Comparison of ENCODE assay signal across 8 cellular contexts in genomic region chr7:100866721-100867039, GRCh38. TPM values are rescaled to one million over a fixed set of nuclear protein-coding genes. Genes with fewer than 3 reads are reported as not detected.
DNase-seq lines count a peak whose midpoint lies in the region; ATAC-seq and TF ChIP-seq lines count a peak whose summit lies in the region.

No MANE protein-coding gene starts in this region.

- no peaks in the 10 kb centered on the region for H3K9me3 ChIP-seq in Caco-2
- H3K9me3 ChIP-seq in Panc1 (ENCODE audit: control insufficient read depth, insufficient read depth, low read depth, low read length) = no peaks in the 10 kb centered on the region
- no peaks in the 10 kb centered on the region for H3K9me3 ChIP-seq in parathyroid adenoma (ENCODE audit: control insufficient read depth, low read length)

- peaks cover 68% of the 10 kb centered on the region for H3K36me3 Mint-ChIP-seq in Caco-2 (ENCODE audit: insufficient read depth, unreplicated experiment)

- H3K4me1 ChIP-seq in Caco-2 (peaks cover 17% of the 10 kb centered on the region), Panc1 (ENCODE audit: control insufficient read depth, insufficient read depth, low read length) (peaks cover 10% of the 10 kb centered on the region), parathyroid adenoma (peaks cover 15% of the 10 kb centered on the region)

- H3K4me3 ChIP-seq in Caco-2 (ENCODE audit: low read depth, low read length) = peak overlapping the region; percentile 45
- H3K4me3 ChIP-seq in Panc1 (ENCODE audit: low read depth in 2 of 2, low read length in 2 of 2) = no peak overlapping the region
- H3K4me3 ChIP-seq in parathyroid adenoma (ENCODE audit: low read depth, low read length) = peak overlapping the region; percentile 99

- no peaks in the 10 kb centered on the region for H3K27me3 Mint-ChIP-seq in Caco-2 (ENCODE audit: insufficient read depth, unreplicated experiment)

- H3K79me2 ChIP-seq in parathyroid adenoma = peaks cover 4% of the 10 kb centered on the region

- ATAC-seq in Panc1 (no peak), HG03342 (IDR thresholded peaks at IDR 0.05; ENCODE audit: unreplicated experiment) (no peak)

- in situ Hi-C loops in Panc1 (cut with HindIII; ENCODE audit: low pct_unique_long_range_greater_than_20kb, low sequenced_read_pairs) = no loop called here

- H3K4me3 Mint-ChIP-seq in Caco-2 (ENCODE audit: unreplicated experiment) = peak overlapping the region; percentile 75

- BruUV-seq in Caco-2 (replicated peaks; lab: Mats Ljungman, UMichigan) (TSS peak; percentile 87), Panc1 (replicated peaks; lab: Mats Ljungman, UMichigan) (no TSS peak)

- no peaks in the 10 kb centered on the region for H3K36me3 ChIP-seq in Caco-2 (ENCODE audit: control insufficient read depth, insufficient read depth, low read length)
- H3K36me3 ChIP-seq in Panc1 (ENCODE audit: control insufficient read depth, insufficient read depth, low read length) = peaks cover 2% of the 10 kb centered on the region; the same call in 1 of the 2 replicates
- no peaks in the 10 kb centered on the region for H3K36me3 ChIP-seq in parathyroid adenoma (ENCODE audit: control insufficient read depth, insufficient read depth, low read length)

- intact Hi-C loops in Caco-2 (cut with micrococcal nuclease; ENCODE audit: unreplicated experiment) (no loop called here), Panc1 (cut with micrococcal nuclease; ENCODE audit: unreplicated experiment) (no loop called here)

- H3K27me3 ChIP-seq in Caco-2 (replicated peaks; ENCODE audit: control insufficient read depth, insufficient read depth, low read length) (no peaks in the 10 kb centered on the region), Panc1 (ENCODE audit: control insufficient read depth, insufficient read depth, low read length) (no peaks in the 10 kb centered on the region), parathyroid adenoma (ENCODE audit: control insufficient read depth, insufficient read depth, low read length) (no peaks in the 10 kb centered on the region)

- H3K27ac ChIP-seq in Panc1 (ENCODE audit: low read length) (peak overlapping the region; percentile 41; the same call in 1 of the 2 replicates), parathyroid adenoma (peak overlapping the region; percentile 91)

- H3K4me1 Mint-ChIP-seq in Caco-2 (ENCODE audit: low read depth, unreplicated experiment) = peaks cover 7% of the 10 kb centered on the region

- TF ChIP-seq CTCF in Caco-2 (IDR thresholded peaks at IDR 0.05; ENCODE audit: insufficient read depth in 1 of 2, low read depth in 1 of 2, low read length in 1 of 2, severe bottlenecking in 1 of 2, unreplicated experiment in 1 of 2) = no peak
- no peak for TF ChIP-seq CTCF in Panc1 (IDR thresholded peaks at IDR 0.05)
- TF ChIP-seq CTCF in parathyroid adenoma (IDR thresholded peaks at IDR 0.05) = no peak

- H3K9ac ChIP-seq in parathyroid adenoma = no peak overlapping the region

- POLR2A ChIA-PET in Caco-2 (lab: Charles Lee) (interaction anchor here (0.7 kb wide), 1 partner anchor 284 kb away, joined by 3 read pairs; no protein-coding TSS in a partner anchor), Panc1 (lab: Charles Lee) (interaction anchor here (0.5 kb wide), 1 partner anchor 29 kb away, joined by 12 read pairs; no protein-coding TSS in a partner anchor)

- H3K9me3 Mint-ChIP-seq in Caco-2 (ENCODE audit: unreplicated experiment) = no peaks in the 10 kb centered on the region

- DNase-seq in Caco-2 = no peak
- no peak for DNase-seq in Panc1 (ENCODE audit: low read depth, low spot score)
- peak; percentile 16 for DNase-seq in epidermal melanocyte (ENCODE audit: insufficient read length, low spot score)
- no peak for DNase-seq in NCI-H2081 (lab: John Stamatoyannopoulos, UW)
- DNase-seq in dermis blood vessel endothelial cell = no peak
- DNase-seq in NCI-H146 (lab: John Stamatoyannopoulos, UW) = no peak

- peak overlapping the region; percentile 88 for H3K27ac Mint-ChIP-seq in Caco-2 (ENCODE audit: unreplicated experiment)

- peak overlapping the region; percentile 95 for H3K4me2 ChIP-seq in parathyroid adenoma (ENCODE audit: low read length)

- CTCF ChIA-PET in Caco-2 (lab: Charles Lee) (no interaction called here), Panc1 (lab: Charles Lee) (no interaction called here)

- peak overlapping the region; percentile 90 for H2AFZ ChIP-seq in parathyroid adenoma

RNA-seq across cellular contexts. Expression of gene TRIP6, which starts 0.5 kb away (rescaled TPM):
- total RNA-seq in Caco-2 (2022) (66.6 and 75.5 TPM in 2 replicates), Panc1 (2021; ENCODE audit: unreplicated experiment) (3.2 TPM), dermis blood vessel endothelial cell (43.6 and 61.4 TPM in 2 replicates)
- polyA plus RNA-seq in Panc1 (2012; ENCODE audit: insufficient read length) = 1.3 TPM

RNA-seq across cellular contexts. Expression of gene SRRT, which starts 8.2 kb away (rescaled TPM):
- 211 and 243 TPM in 2 replicates for total RNA-seq in Caco-2 (2022)
- 248 TPM for total RNA-seq in Panc1 (2021; ENCODE audit: unreplicated experiment)
- 234 TPM for polyA plus RNA-seq in Panc1 (2012; ENCODE audit: insufficient read length)
- total RNA-seq in dermis blood vessel endothelial cell = 43.9 and 53.9 TPM in 2 replicates

RNA-seq across cellular contexts. Expression of gene SLC12A9, which starts 14.2 kb away (rescaled TPM):
- total RNA-seq in Caco-2 (2022) = 59.0 and 60.7 TPM in 2 replicates
- total RNA-seq in Panc1 (2021; ENCODE audit: unreplicated experiment) = 31.1 TPM
- 37.1 TPM for polyA plus RNA-seq in Panc1 (2012; ENCODE audit: insufficient read length)
- 37.1 and 39.9 TPM in 2 replicates for total RNA-seq in dermis blood vessel endothelial cell

RNA-seq across cellular contexts. Expression of gene UFSP1, which starts 22.8 kb away (rescaled TPM):
- total RNA-seq in Caco-2 (2022) = 4.6 and 5.3 TPM in 2 replicates
- total RNA-seq in Panc1 (2021; ENCODE audit: unreplicated experiment) = 3.3 TPM
- 6.2 TPM for polyA plus RNA-seq in Panc1 (2012; ENCODE audit: insufficient read length)
- 2.2 and 2.9 TPM in 2 replicates for total RNA-seq in dermis blood vessel endothelial cell

RNA-seq across cellular contexts. Expression of gene ACHE, which starts 29.0 kb away (rescaled TPM):
- total RNA-seq in Caco-2 (2022) (16.5 and 19.0 TPM in 2 replicates), Panc1 (2021; ENCODE audit: unreplicated experiment) (10.4 TPM), dermis blood vessel endothelial cell (1.2 and 4.9 TPM in 2 replicates)
- 25.9 TPM for polyA plus RNA-seq in Panc1 (2012; ENCODE audit: insufficient read length)

Comparison
In these comparisons a context has a peak if more than half of its experiments do, and no peak if none do; other contexts are left out.
1. H3K4me3 ChIP-seq: peak in Caco-2 (single experiment) and parathyroid adenoma (single experiment); none in Panc1 (0 of 2).
2. RNA of gene TRIP6, which starts 0.5 kb away (total RNA-seq): 66.6 to 75.5 TPM in Caco-2 and 43.6 to 61.4 TPM in dermis blood vessel endothelial cell; 3.2 TPM in Panc1 (single experiment); every median in the first group is over 10 times any median in the second.